In the genomic region with DNA sequence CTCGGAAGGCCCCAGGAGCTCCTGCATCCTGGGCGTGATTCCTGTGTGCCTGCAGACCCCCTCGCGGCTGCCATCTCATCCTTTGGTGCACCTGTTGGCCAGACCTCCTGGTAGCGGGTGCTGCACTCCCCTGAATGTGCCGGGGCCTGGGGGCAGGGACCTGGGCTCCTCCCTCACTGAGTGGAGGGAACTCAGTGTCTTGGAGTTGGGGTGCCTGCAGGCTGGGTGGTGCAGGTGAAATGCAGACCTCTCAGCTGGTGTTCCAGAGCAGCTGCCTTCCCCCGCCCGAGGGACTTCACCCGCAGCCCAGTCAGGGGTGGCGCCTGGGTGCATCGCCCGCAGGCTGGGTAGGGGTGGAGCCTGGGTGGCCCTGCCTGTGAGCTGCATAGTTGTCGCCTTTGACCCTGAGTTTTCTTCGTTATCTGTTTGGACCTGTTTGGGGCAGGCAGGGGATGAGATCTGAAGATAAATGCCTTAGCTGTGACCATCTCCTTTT, we compare ENCODE assay signal across 1 cellular context.
TF ChIP-seq lines count a peak whose summit lies in the region.

No MANE protein-coding gene starts in this region.

TF ChIP-seq in liver, 16 proteins besides CTCF, POLR2A, EP300 and RAD21 (continued from another document):
- TF ChIP-seq, protein P1, sequence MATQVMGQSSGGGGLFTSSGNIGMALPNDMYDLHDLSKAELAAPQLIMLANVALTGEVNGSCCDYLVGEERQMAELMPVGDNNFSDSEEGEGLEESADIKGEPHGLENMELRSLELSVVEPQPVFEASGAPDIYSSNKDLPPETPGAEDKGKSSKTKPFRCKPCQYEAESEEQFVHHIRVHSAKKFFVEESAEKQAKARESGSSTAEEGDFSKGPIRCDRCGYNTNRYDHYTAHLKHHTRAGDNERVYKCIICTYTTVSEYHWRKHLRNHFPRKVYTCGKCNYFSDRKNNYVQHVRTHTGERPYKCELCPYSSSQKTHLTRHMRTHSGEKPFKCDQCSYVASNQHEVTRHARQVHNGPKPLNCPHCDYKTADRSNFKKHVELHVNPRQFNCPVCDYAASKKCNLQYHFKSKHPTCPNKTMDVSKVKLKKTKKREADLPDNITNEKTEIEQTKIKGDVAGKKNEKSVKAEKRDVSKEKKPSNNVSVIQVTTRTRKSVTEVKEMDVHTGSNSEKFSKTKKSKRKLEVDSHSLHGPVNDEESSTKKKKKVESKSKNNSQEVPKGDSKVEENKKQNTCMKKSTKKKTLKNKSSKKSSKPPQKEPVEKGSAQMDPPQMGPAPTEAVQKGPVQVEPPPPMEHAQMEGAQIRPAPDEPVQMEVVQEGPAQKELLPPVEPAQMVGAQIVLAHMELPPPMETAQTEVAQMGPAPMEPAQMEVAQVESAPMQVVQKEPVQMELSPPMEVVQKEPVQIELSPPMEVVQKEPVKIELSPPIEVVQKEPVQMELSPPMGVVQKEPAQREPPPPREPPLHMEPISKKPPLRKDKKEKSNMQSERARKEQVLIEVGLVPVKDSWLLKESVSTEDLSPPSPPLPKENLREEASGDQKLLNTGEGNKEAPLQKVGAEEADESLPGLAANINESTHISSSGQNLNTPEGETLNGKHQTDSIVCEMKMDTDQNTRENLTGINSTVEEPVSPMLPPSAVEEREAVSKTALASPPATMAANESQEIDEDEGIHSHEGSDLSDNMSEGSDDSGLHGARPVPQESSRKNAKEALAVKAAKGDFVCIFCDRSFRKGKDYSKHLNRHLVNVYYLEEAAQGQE (IDR thresholded peaks at IDR 0.05): peak; percentile 30
- TF ChIP-seq TAF1 (conservative IDR thresholded peaks at IDR 0.05) (no peak), RXRA (IDR thresholded peaks at IDR 0.05) (peak; percentile 78 to 92), NR2F2 (IDR thresholded peaks at IDR 0.05) (no peak), FOXA1 (IDR thresholded peaks at IDR 0.05) (peak; percentile 32), GABPA (IDR thresholded peaks at IDR 0.05 in 1 of 2, conservative IDR thresholded peaks at IDR 0.05 in 1 of 2) (peak in 1 of 2 donors; percentile 24), SP1 (IDR thresholded peaks at IDR 0.05) (peak; percentile 28)
